Comparison of ENCODE assay signal across 22 cellular contexts in the genomic region with DNA sequence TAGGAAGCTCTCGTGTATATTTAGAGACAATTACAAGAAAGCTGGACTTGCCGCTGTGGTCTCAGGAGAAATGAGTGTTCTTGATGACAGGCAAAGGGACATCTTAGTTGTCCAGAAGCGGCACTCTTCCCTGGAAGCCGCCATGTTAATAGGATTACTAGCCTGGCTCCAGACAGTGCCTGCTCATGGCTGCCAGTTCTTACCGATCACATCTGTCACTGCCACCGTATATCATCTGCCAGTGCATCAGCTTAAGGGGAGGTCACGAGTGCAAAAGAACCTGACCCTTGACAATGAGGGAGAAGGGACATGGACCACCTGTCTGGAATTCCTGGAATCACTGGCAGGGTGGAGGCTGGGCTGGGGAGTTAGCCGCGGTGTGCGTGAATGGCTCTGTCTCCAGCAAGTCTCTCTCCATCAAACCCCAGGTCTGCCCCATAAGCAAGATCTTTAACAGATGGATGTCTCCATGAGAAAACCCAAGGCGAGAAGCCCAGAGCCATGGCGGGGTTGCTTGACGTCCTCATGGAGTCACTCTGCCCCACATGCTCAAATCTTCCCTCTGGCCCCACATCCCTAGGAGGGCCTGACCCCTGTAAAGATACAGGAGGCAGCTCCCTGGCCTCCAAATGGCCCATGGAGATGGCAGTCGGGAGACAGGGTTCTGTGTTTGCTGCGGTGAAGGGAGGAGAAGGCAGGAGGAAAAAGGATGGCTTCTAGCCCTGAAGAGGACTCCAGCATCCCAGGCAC. TPM values are rescaled to one million over a fixed set of nuclear protein-coding genes. Genes with fewer than 3 reads are reported as not detected.
DNase-seq lines count a peak whose midpoint lies in the region; ATAC-seq and TF ChIP-seq lines count a peak whose summit lies in the region.
"Had no signal": no experiment of that assay in that cellular context is flagged by ENCODE, and none has a peak within 500 bp of the region (broad histone marks: within the 10 kb centered on the region; RNA-seq: fewer than 3 reads in every experiment).

No MANE protein-coding gene starts in this region.

- no peaks in the 10 kb centered on the region for H3K9me3 ChIP-seq in Karpas-422 (ENCODE audit: low read length)
- no peaks in the 10 kb centered on the region for H3K9me3 ChIP-seq in RWPE2 (ENCODE audit: severe bottlenecking)
- no peaks in the 10 kb centered on the region for H3K9me3 ChIP-seq in CD8-positive, alpha-beta memory T cell (ENCODE audit: low read length)

- H3K27ac ChIP-seq in Karpas-422 (ENCODE audit: low read length) (peak overlapping the region; percentile 93), RWPE2 (ENCODE audit: poor library complexity, severe bottlenecking) (no peak overlapping the region)
- no peak overlapping the region for H3K27ac ChIP-seq in CD8-positive, alpha-beta memory T cell (ENCODE audit: low read depth, low read length)
- H3K27ac ChIP-seq: HL-60 had no signal

- no peaks in the 10 kb centered on the region for H3K27me3 ChIP-seq in Karpas-422 (ENCODE audit: low read length)
- H3K27me3 ChIP-seq in RWPE2 (ENCODE audit: insufficient read depth, poor library complexity, severe bottlenecking), result peaks cover 5% of the 10 kb centered on the region
- H3K27me3 ChIP-seq in CD8-positive, alpha-beta memory T cell (ENCODE audit: insufficient read depth, low read length, poor library complexity, severe bottlenecking), result no peaks in the 10 kb centered on the region

- H3K4me2 ChIP-seq in Karpas-422 (ENCODE audit: low read depth, low read length, poor library complexity, severe bottlenecking), result peak overlapping the region; percentile 84

- peaks cover 5% of the 10 kb centered on the region for H3K4me1 Mint-ChIP-seq in progenitor cell of endocrine pancreas (ENCODE audit: low read depth)
- no peaks in the 10 kb centered on the region for H3K4me1 Mint-ChIP-seq in CD8-positive, alpha-beta memory T cell
- H3K4me1 Mint-ChIP-seq: T-cell had no signal

- H3K9me3 Mint-ChIP-seq in progenitor cell of endocrine pancreas (ENCODE audit: low read depth), result no peaks in the 10 kb centered on the region
- no peaks in the 10 kb centered on the region for H3K9me3 Mint-ChIP-seq in CD8-positive, alpha-beta memory T cell
- H3K9me3 Mint-ChIP-seq: T-cell had no signal

- no peak overlapping the region for H3K4me3 Mint-ChIP-seq in progenitor cell of endocrine pancreas (ENCODE audit: low read depth)
- no peak overlapping the region for H3K4me3 Mint-ChIP-seq in CD8-positive, alpha-beta memory T cell
- H3K4me3 Mint-ChIP-seq: T-cell had no signal

- H2AFZ ChIP-seq in Karpas-422 (ENCODE audit: low read length), result peak overlapping the region; percentile 41; the same call in 1 of the 2 replicates

- TF ChIP-seq CTCF in RWPE2 (IDR thresholded peaks at IDR 0.05; ENCODE audit: poor library complexity, severe bottlenecking) (no peak), progenitor cell of endocrine pancreas (IDR thresholded peaks at IDR 0.05; ENCODE audit: unreplicated experiment) (no peak)

- intact Hi-C loops in posterior vena cava (cut with DNase I), result loop anchor here in 1 of 2 donors (5.0 kb wide), 1 partner anchor 36 kb away; no protein-coding TSS in a partner anchor

- DNase-seq in D341Med (ENCODE audit: low spot score) (peak; percentile 74), Karpas-422 (peak; percentile 61), RWPE2 (ENCODE audit: low spot score) (peak; percentile 59), posterior vena cava (ENCODE audit: low spot score) (peak; percentile 69), progenitor cell of endocrine pancreas (ENCODE audit: low spot score, unreplicated experiment) (no peak)
- no peak for DNase-seq in CD8-positive, alpha-beta memory T cell
- DNase-seq: ACHN, AML-193, COR-L47, H7, IMR-90, NCI-H1417 treated with DMSO at 0.1 percent for 48 hours, NCI-H2029, NCI-H2171, NCI-H446, OCI-M1, SHP77 treated with DMSO at 0.1 percent for 48 hours, T-cell had no signal

- peaks cover 19% of the 10 kb centered on the region; the same call in 1 of the 2 replicates for H3K36me3 ChIP-seq in Karpas-422 (ENCODE audit: insufficient read depth, low read length)
- H3K36me3 ChIP-seq in RWPE2 (ENCODE audit: low read depth), result no peaks in the 10 kb centered on the region
- no peaks in the 10 kb centered on the region for H3K36me3 ChIP-seq in CD8-positive, alpha-beta memory T cell (ENCODE audit: insufficient read depth, low read length)

- POLR2A ChIA-PET in CD8-positive, alpha-beta memory T cell (lab: Charles Lee), result no interaction called here

- H3K79me2 ChIP-seq in Karpas-422 (ENCODE audit: low read length), result peaks cover 30% of the 10 kb centered on the region

- CTCF ChIA-PET in CD8-positive, alpha-beta memory T cell (lab: Charles Lee), result no interaction called here

- H4K20me1 ChIP-seq in Karpas-422 (ENCODE audit: insufficient read depth, low read depth, low read length), result no peaks in the 10 kb centered on the region

- no peaks in the 10 kb centered on the region for H3K27me3 Mint-ChIP-seq in progenitor cell of endocrine pancreas
- peaks cover 9 to 25% of the 10 kb centered on the region in 2 donors for H3K27me3 Mint-ChIP-seq in CD8-positive, alpha-beta memory T cell

- no peak for ATAC-seq in RWPE2 (ENCODE audit: low read depth)
- ATAC-seq in GM18868 (IDR thresholded peaks at IDR 0.05; ENCODE audit: unreplicated experiment), result no peak
- ATAC-seq: SK-N-SH treated with all-trans-retinoic acid at 6 μM for 48 hours, T-cell had no signal

- H3K9ac ChIP-seq in Karpas-422 (ENCODE audit: low read length), result peak overlapping the region; percentile 85

- H3K4me1 ChIP-seq in Karpas-422 (ENCODE audit: low read length) (peaks cover 97% of the 10 kb centered on the region), RWPE2 (ENCODE audit: insufficient read depth, poor library complexity, severe bottlenecking) (peaks cover 20% of the 10 kb centered on the region)
- no peaks in the 10 kb centered on the region for H3K4me1 ChIP-seq in CD8-positive, alpha-beta memory T cell (ENCODE audit: insufficient read depth, low read length)

- peak overlapping the region; percentile 80 for H3K4me3 ChIP-seq in Karpas-422 (ENCODE audit: low read length)
- H3K4me3 ChIP-seq in RWPE2 (ENCODE audit: severe bottlenecking), result no peak overlapping the region
- H3K4me3 ChIP-seq in CD8-positive, alpha-beta memory T cell (ENCODE audit: low read length), result no peak overlapping the region

- peaks cover 7% of the 10 kb centered on the region for H3K36me3 Mint-ChIP-seq in progenitor cell of endocrine pancreas (ENCODE audit: insufficient read depth)
- H3K36me3 Mint-ChIP-seq in CD8-positive, alpha-beta memory T cell, result no peaks in the 10 kb centered on the region
- H3K36me3 Mint-ChIP-seq: T-cell had no signal

- no peaks in the 10 kb centered on the region for H3K9me2 ChIP-seq in Karpas-422 (replicated peaks; ENCODE audit: insufficient read depth, low read length)

- no peak overlapping the region for H3K27ac Mint-ChIP-seq in progenitor cell of endocrine pancreas
- no peak overlapping the region for H3K27ac Mint-ChIP-seq in CD8-positive, alpha-beta memory T cell
- H3K27ac Mint-ChIP-seq: T-cell had no signal

RNA-seq across cellular contexts. Expression of a gene that starts 49.1 kb away (rescaled TPM):
- total RNA-seq in Karpas-422 (2014; rRNA removed; shearing (Covaris generic); ENCODE audit: low replicate concordance), result 0.07 and 0.11 TPM in 2 replicates
- total RNA-seq in posterior vena cava, result 100 to 1,000 TPM in 1 of 2 donors, 10 to 100 TPM in 1; 70.8 to 122 TPM
- 49.6 and 58.3 TPM in 2 replicates for total RNA-seq in progenitor cell of endocrine pancreas
- total RNA-seq in CD8-positive, alpha-beta memory T cell, result under 1 TPM; 0.58 to 0.61 TPM
- 0.29 TPM for polyA plus RNA-seq in CD8-positive, alpha-beta memory T cell
- total RNA-seq: MCF 10A had no signal

Comparison
In these comparisons a context has a peak if more than half of its experiments do, and no peak if none do; other contexts are left out.
1. DNase-seq: peak in D341Med (single experiment), Karpas-422 (single experiment), RWPE2 (single experiment) and posterior vena cava (single experiment); none in progenitor cell of endocrine pancreas (single experiment) and CD8-positive, alpha-beta memory T cell (0 of 5).
2. RNA of a gene that starts 49.1 kb away (total RNA-seq): 70.8 to 122 TPM in posterior vena cava and 49.6 to 58.3 TPM in progenitor cell of endocrine pancreas; 0.58 to 0.61 TPM in CD8-positive, alpha-beta memory T cell and 0.07 to 0.11 TPM in Karpas-422; every median in the first group is over 10 times any median in the second.